1 cellular context compared by ENCODE assay signal in the genomic region with DNA sequence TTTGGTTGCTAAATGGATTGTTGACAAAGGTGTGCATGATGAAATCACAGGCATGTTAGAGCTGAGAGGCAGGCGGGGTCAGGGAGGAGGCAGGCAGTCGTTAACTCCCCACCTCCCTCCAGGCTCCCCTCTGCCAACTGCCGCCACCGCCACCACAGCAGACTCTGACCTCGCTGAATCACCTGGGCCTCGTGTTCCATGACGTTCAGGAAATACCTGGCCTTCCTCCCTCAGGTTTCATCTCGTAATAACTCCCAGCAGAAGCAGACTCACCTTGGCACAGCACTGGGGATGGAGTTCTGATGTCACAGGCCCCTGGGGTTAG.
TF ChIP-seq lines count a peak whose summit lies in the region.

No MANE protein-coding gene starts in this region.

TF ChIP-seq in liver, 16 proteins besides CTCF, POLR2A, EP300 and RAD21 (continued from another document):
- TF ChIP-seq, protein P1, sequence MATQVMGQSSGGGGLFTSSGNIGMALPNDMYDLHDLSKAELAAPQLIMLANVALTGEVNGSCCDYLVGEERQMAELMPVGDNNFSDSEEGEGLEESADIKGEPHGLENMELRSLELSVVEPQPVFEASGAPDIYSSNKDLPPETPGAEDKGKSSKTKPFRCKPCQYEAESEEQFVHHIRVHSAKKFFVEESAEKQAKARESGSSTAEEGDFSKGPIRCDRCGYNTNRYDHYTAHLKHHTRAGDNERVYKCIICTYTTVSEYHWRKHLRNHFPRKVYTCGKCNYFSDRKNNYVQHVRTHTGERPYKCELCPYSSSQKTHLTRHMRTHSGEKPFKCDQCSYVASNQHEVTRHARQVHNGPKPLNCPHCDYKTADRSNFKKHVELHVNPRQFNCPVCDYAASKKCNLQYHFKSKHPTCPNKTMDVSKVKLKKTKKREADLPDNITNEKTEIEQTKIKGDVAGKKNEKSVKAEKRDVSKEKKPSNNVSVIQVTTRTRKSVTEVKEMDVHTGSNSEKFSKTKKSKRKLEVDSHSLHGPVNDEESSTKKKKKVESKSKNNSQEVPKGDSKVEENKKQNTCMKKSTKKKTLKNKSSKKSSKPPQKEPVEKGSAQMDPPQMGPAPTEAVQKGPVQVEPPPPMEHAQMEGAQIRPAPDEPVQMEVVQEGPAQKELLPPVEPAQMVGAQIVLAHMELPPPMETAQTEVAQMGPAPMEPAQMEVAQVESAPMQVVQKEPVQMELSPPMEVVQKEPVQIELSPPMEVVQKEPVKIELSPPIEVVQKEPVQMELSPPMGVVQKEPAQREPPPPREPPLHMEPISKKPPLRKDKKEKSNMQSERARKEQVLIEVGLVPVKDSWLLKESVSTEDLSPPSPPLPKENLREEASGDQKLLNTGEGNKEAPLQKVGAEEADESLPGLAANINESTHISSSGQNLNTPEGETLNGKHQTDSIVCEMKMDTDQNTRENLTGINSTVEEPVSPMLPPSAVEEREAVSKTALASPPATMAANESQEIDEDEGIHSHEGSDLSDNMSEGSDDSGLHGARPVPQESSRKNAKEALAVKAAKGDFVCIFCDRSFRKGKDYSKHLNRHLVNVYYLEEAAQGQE (IDR thresholded peaks at IDR 0.05), result peak; percentile 5
- TF ChIP-seq YY1 (IDR thresholded peaks at IDR 0.05) (peak; percentile 76), SP1 (IDR thresholded peaks at IDR 0.05) (peak; percentile 95), NR2F2 (IDR thresholded peaks at IDR 0.05) (no peak), ATF3 (IDR thresholded peaks at IDR 0.05) (peak; percentile 94), EGR1 (IDR thresholded peaks at IDR 0.05; ENCODE audit: low read depth in 2 of 2) (peak; percentile 30 to 94), HNF4A (conservative IDR thresholded peaks at IDR 0.05) (peak; percentile 85 to 93), HNF4G (IDR thresholded peaks at IDR 0.05) (peak; percentile 85)
